8 cellular contexts compared by ENCODE assay signal in genomic region chr22:46068908-46069481, GRCh38.
DNase-seq lines count a peak whose midpoint lies in the region; ATAC-seq and TF ChIP-seq lines count a peak whose summit lies in the region.

No MANE protein-coding gene starts in this region.

- TF ChIP-seq RAD21 in HCT116 (IDR thresholded peaks at IDR 0.05; ENCODE audit: low read depth), result no peak

- H3K4me1 ChIP-seq in HCT116 (ENCODE audit: control insufficient read depth in 1 of 2, insufficient read depth in 2 of 2, low read length in 2 of 2) (peaks cover 16 to 59% of the 10 kb centered on the region in 2 experiments), right cardiac atrium (ENCODE audit: control insufficient read depth, insufficient read depth, low read length) (no peaks in the 10 kb centered on the region)

- TF ChIP-seq POLR2A in HCT116 (IDR thresholded peaks at IDR 0.05; ENCODE audit: borderline replicate concordance, extremely low read depth, insufficient read depth, insufficient read length), result no peak

- H3K4me2 ChIP-seq in HCT116 (ENCODE audit: low read length), result peak overlapping the region; percentile 90

- 2% methylated on average over 8 of the region's 8 CpGs for WGBS in right cardiac atrium

- H3K27ac ChIP-seq in HCT116 (ENCODE audit: low read depth, low read length) (peak overlapping the region; percentile 100), right cardiac atrium (ENCODE audit: low read length) (peak overlapping the region; percentile 99), substantia nigra (ENCODE audit: low read depth, low read length, poor library complexity, severe bottlenecking) (peak overlapping the region; percentile 99)

- H3K27me3 ChIP-seq in HCT116 (ENCODE audit: insufficient read depth, low read length) (no peaks in the 10 kb centered on the region), right cardiac atrium (ENCODE audit: control insufficient read depth, insufficient read depth) (no peaks in the 10 kb centered on the region)

- peaks cover 89% of the 10 kb centered on the region for H3K79me2 ChIP-seq in HCT116 (ENCODE audit: insufficient read depth, low read length)

- H3K27me3 Mint-ChIP-seq in activated T-helper 2 cell treated with anti-CD3 and anti-CD28 coated beads, Interferon-gamma antibody, Interleukin-2, Interleukin-4, amounts not matched to agents 10 μg/mL and 5 μg/mL and 100 μg/mL, durations not matched to agents 14 hours and 24 hours and 36 hours (ENCODE audit: low read depth), result no peaks in the 10 kb centered on the region

- POLR2A ChIA-PET in HCT116 (lab: Charles Lee), result interaction anchor here (0.8 to 2.7 kb wide), 8 partner anchors 12 to 62 kb away, joined by 3 to 9 read pairs (median 6); no protein-coding TSS in a partner anchor

- peaks cover 30% of the 10 kb centered on the region for H3K4me1 Mint-ChIP-seq in activated T-helper 2 cell treated with anti-CD3 and anti-CD28 coated beads, Interferon-gamma antibody, Interleukin-2, Interleukin-4, amounts not matched to agents 10 μg/mL and 5 μg/mL and 100 μg/mL, durations not matched to agents 14 hours and 24 hours and 36 hours (ENCODE audit: low read depth)

- BruUV-seq in HCT116 (replicated peaks; lab: Mats Ljungman, UMichigan), result TSS peak; percentile 97

- peak; percentile 47 for DNase-seq in AG20443 (ENCODE audit: low spot score)
- DNase-seq in HCT116 (ENCODE audit: low read depth, low spot score), result no peak
- no peak for DNase-seq in activated T-helper 2 cell treated with anti-CD3 and anti-CD28 coated beads, Interferon-gamma antibody, Interleukin-2, Interleukin-4, amounts not matched to agents 10 μg/mL and 5 μg/mL and 100 μg/mL, durations not matched to agents 14 hours and 24 hours and 36 hours (ENCODE audit: low spot score)
- peak in 2 of 3 donors; percentile 60 to 61 for DNase-seq in right cardiac atrium
- no peak for DNase-seq in substantia nigra (lab: John Stamatoyannopoulos, UW)
- DNase-seq in NCI-H446 treated with DMSO at 0.1 percent for 48 hours (lab: John Stamatoyannopoulos, UW), result no peak
- no peak for DNase-seq in NCI-H2081 (lab: John Stamatoyannopoulos, UW)

- peaks cover 3 to 15% of the 10 kb centered on the region in 2 experiments; a peak in 3 of 4 replicates for H3K36me3 ChIP-seq in HCT116 (ENCODE audit: control insufficient read depth in 1 of 2, insufficient read depth in 2 of 2, low read length in 2 of 2)

- no peaks in the 10 kb centered on the region for H4K20me1 ChIP-seq in HCT116 (ENCODE audit: insufficient read depth)

- no peaks in the 10 kb centered on the region for H3K9me3 ChIP-seq in HCT116 (ENCODE audit: control insufficient read depth in 1 of 2, insufficient read depth in 1 of 2, low read depth in 1 of 2, low read length in 2 of 2)
- H3K9me3 ChIP-seq in right cardiac atrium (ENCODE audit: control insufficient read depth, low read length), result no peaks in the 10 kb centered on the region

- RAD21 ChIA-PET in HCT116 (lab: Charles Lee; ENCODE audit: low non-redundant PET in 1 of 2, low total read pairs in 2 of 2, uncharacterized antibody in 2 of 2, unreplicated experiment in 2 of 2), result no interaction called here

- ATAC-seq in HCT116 (no peak), right cardiac atrium (no peak), HG03460 (IDR thresholded peaks at IDR 0.05; ENCODE audit: unreplicated experiment) (no peak)

- no peak overlapping the region for H2AFZ ChIP-seq in HCT116 (ENCODE audit: low read depth, low read length, poor library complexity, severe bottlenecking)

- no peak for TF ChIP-seq CTCF in HCT116 (IDR thresholded peaks at IDR 0.05 in 2 of 3, conservative IDR thresholded peaks at IDR 0.05 in 1 of 3; ENCODE audit: borderline replicate concordance in 1 of 3, insufficient read depth in 1 of 3, low read depth in 2 of 3, low read length in 2 of 3)

- H3K9me2 ChIP-seq in HCT116 (ENCODE audit: insufficient read depth), result no peaks in the 10 kb centered on the region

- H3K9ac ChIP-seq in HCT116 (ENCODE audit: low read length), result peak overlapping the region; percentile 83

- H3K4me3 Mint-ChIP-seq in activated T-helper 2 cell treated with anti-CD3 and anti-CD28 coated beads, Interferon-gamma antibody, Interleukin-2, Interleukin-4, amounts not matched to agents 10 μg/mL and 5 μg/mL and 100 μg/mL, durations not matched to agents 14 hours and 24 hours and 36 hours (ENCODE audit: low read depth), result peak overlapping the region; percentile 81

- H3K4me3 ChIP-seq in HCT116 (replicated peaks in 1 of 2; ENCODE audit: low read depth in 1 of 2, low read length in 2 of 2), result peak overlapping the region; percentile 74 to 81
- peak overlapping the region; percentile 92 for H3K4me3 ChIP-seq in right cardiac atrium (ENCODE audit: low read length)

- peak overlapping the region; percentile 92 for H3K27ac Mint-ChIP-seq in activated T-helper 2 cell treated with anti-CD3 and anti-CD28 coated beads, Interferon-gamma antibody, Interleukin-2, Interleukin-4, amounts not matched to agents 10 μg/mL and 5 μg/mL and 100 μg/mL, durations not matched to agents 14 hours and 24 hours and 36 hours

- intact Hi-C loops in HCT116 (cut with micrococcal nuclease) (loop anchor here (1.0 kb wide), 1 partner anchor 55 kb away; no protein-coding TSS in a partner anchor), right cardiac atrium (cut with DNase I) (no loop called here)
- intact Hi-C loops in activated T-helper 2 cell treated with anti-CD3 and anti-CD28 coated beads, Interferon-gamma antibody, Interleukin-2, Interleukin-4, amounts not matched to agents 10 μg/mL and 5 μg/mL and 100 μg/mL, durations not matched to agents 14 hours and 24 hours and 36 hours (cut with micrococcal nuclease), result no loop called here

- H3K9me3 Mint-ChIP-seq in activated T-helper 2 cell treated with anti-CD3 and anti-CD28 coated beads, Interferon-gamma antibody, Interleukin-2, Interleukin-4, amounts not matched to agents 10 μg/mL and 5 μg/mL and 100 μg/mL, durations not matched to agents 14 hours and 24 hours and 36 hours, result no peaks in the 10 kb centered on the region

- CTCF ChIA-PET in HCT116 (lab: Charles Lee), result interaction anchor here (2.1 kb wide), 1 partner anchor 63 kb away, joined by 13 read pairs; no protein-coding TSS in a partner anchor

- peaks cover 5% of the 10 kb centered on the region for H3K36me3 Mint-ChIP-seq in activated T-helper 2 cell treated with anti-CD3 and anti-CD28 coated beads, Interferon-gamma antibody, Interleukin-2, Interleukin-4, amounts not matched to agents 10 μg/mL and 5 μg/mL and 100 μg/mL, durations not matched to agents 14 hours and 24 hours and 36 hours (ENCODE audit: low read depth)

TF ChIP-seq in HCT116, 20 proteins besides CTCF, POLR2A, EP300 and RAD21:
- TF ChIP-seq FOSL1 (IDR thresholded peaks at IDR 0.05; ENCODE audit: low read depth) (no peak), ZNF274 (IDR thresholded peaks at IDR 0.05; ENCODE audit: low read depth, low read length) (no peak), MAX (IDR thresholded peaks at IDR 0.05) (0 out of 2 replicates have a peak, but pooled peaks have one; percentile 27), SP1 (IDR thresholded peaks at IDR 0.05; ENCODE audit: low read depth) (no peak), SIN3A (IDR thresholded peaks at IDR 0.05; ENCODE audit: low read depth) (0 out of 2 replicates have a peak, but pooled peaks have one; percentile 15), EGR1 (IDR thresholded peaks at IDR 0.05; ENCODE audit: low read depth) (no peak), REST (IDR thresholded peaks at IDR 0.05; ENCODE audit: low read depth) (no peak), ELF1 (IDR thresholded peaks at IDR 0.05; ENCODE audit: borderline replicate concordance, low read depth) (no peak), ZFX (IDR thresholded peaks at IDR 0.05) (no peak)

Comparison
In these comparisons a context has a peak if more than half of its experiments do, and no peak if none do; other contexts are left out.
1. DNase-seq: peak in AG20443 (single experiment) and right cardiac atrium (2 of 3); none in HCT116 (single experiment), activated T-helper 2 cell treated with anti-CD3 and anti-CD28 coated beads, Interferon-gamma antibody, Interleukin-2, Interleukin-4, amounts not matched to agents 10 μg/mL and 5 μg/mL and 100 μg/mL, durations not matched to agents 14 hours and 24 hours and 36 hours (single experiment), substantia nigra (0 of 49), NCI-H446 treated with DMSO at 0.1 percent for 48 hours (single experiment) and NCI-H2081 (0 of 2).
2. Peak in every context shown above with its lines, with median percentiles within 50 percentile points of each other: H3K27ac ChIP-seq.